ENCODE assay signal across 21 cellular contexts in the genomic region with DNA sequence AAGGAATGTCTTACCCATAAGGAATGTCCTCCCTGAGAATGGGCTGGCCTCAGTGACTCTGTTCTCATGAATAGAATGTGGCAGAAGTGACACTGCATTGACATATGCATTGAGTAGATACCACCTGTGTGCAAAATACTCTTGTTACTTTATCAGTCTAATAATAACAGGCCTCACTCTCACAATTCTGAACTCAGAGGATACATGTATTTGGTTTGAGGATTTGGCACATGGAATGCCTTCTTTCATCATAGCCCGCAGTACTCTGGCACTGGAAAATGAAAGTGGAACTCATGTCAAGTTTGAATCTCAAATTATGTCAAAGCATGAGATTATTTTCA. TPM values are rescaled to one million over a fixed set of nuclear protein-coding genes. Genes with fewer than 3 reads are reported as not detected.
DNase-seq lines count a peak whose midpoint lies in the region; ATAC-seq, FAIRE-seq and TF ChIP-seq lines count a peak whose summit lies in the region.
"Had no signal": no experiment of that assay in that cellular context is flagged by ENCODE, and none has a peak within 500 bp of the region (broad histone marks: within the 10 kb centered on the region; RNA-seq: fewer than 3 reads in every experiment).

No MANE protein-coding gene starts in this region.

- H3K9me1 ChIP-seq in IMR-90 (ENCODE audit: insufficient read depth, low read length): no peaks in the 10 kb centered on the region

- BruUV-seq in IMR-90 (replicated peaks; lab: Mats Ljungman, UMichigan): no TSS peak

- H3K79me1 ChIP-seq in IMR-90 (ENCODE audit: low read depth in 1 of 2, low read length in 2 of 2): no peaks in the 10 kb centered on the region

- no peak for TF ChIP-seq EP300 in gastroesophageal sphincter (IDR thresholded peaks at IDR 0.05)

- in situ Hi-C loops in IMR-90 (cut with MboI; ENCODE audit: low sequenced_read_pairs): no loop called here

- peak overlapping the region; percentile 97 for H3K14ac ChIP-seq in IMR-90 (replicated peaks; ENCODE audit: low read depth, low read length)

- H4K5ac ChIP-seq in IMR-90 (ENCODE audit: low read depth, low read length): peak overlapping the region; percentile 55; the same call in 1 of the 2 replicates

- H2BK15ac ChIP-seq in IMR-90 (ENCODE audit: low read depth, low read length): no peak overlapping the region

- ATAC-seq in IMR-90 (ENCODE audit: low read depth) (peak; percentile 72), gastroesophageal sphincter (no peak), GM21528 (IDR thresholded peaks at IDR 0.05; ENCODE audit: low FRiP score, unreplicated experiment) (no peak), psoas muscle (no peak)
- ATAC-seq: activated CD8-positive, alpha-beta memory T cell treated with anti-CD3 and anti-CD28 coated beads, Interleukin-2, amount 10 ng/mL, durations not matched to agents 7 days and 5 days; esophagus mucosa had no signal

- H4K8ac ChIP-seq in IMR-90 (ENCODE audit: low read depth in 2 of 2, low read length in 2 of 2): peak overlapping the region; percentile 79 to 94

- FAIRE-seq in bronchial epithelial cell (lab: Jason Lieb, UNC): no peak

- H3K27me3 ChIP-seq in IMR-90 (ENCODE audit: control insufficient read depth, insufficient read depth, low read length) (no peaks in the 10 kb centered on the region), bronchial epithelial cell (ENCODE audit: control insufficient read depth, insufficient read depth, low read length) (no peaks in the 10 kb centered on the region), gastroesophageal sphincter (no peaks in the 10 kb centered on the region), psoas muscle (ENCODE audit: insufficient read depth in 3 of 3, low read length in 2 of 3) (no peaks in the 10 kb centered on the region)

- intact Hi-C loops in IMR-90 (cut with micrococcal nuclease) (loop anchor here (5.0 kb wide), 1 partner anchor 51 kb away; the partner anchor contains the start of gene PLCB4), psoas muscle (cut with DNase I) (loop anchor here in 1 of 2 donors (10.0 kb wide), 1 partner anchor 49 kb away; the partner anchor contains the start of gene PLCB4)

- peak overlapping the region; percentile 98 for H2BK5ac ChIP-seq in IMR-90 (ENCODE audit: low read depth, low read length, poor library complexity, severe bottlenecking)

- H3K56ac ChIP-seq in IMR-90 (ENCODE audit: extremely low read depth, insufficient read depth, low read length): peak overlapping the region; percentile 91; the same call in 1 of the 2 replicates

- dilution Hi-C loops in IMR-90 (cut with HindIII; ENCODE audit: low sequenced_read_pairs, unreplicated experiment): no loop called here

- H4K91ac ChIP-seq in IMR-90 (ENCODE audit: insufficient read depth, low read depth, low read length): peak overlapping the region; percentile 96

- H3K36me3 ChIP-seq in IMR-90 (ENCODE audit: control insufficient read depth, insufficient read depth, low read length) (no peaks in the 10 kb centered on the region), bronchial epithelial cell (ENCODE audit: control insufficient read depth, insufficient read depth, low read length) (no peaks in the 10 kb centered on the region), gastroesophageal sphincter (no peaks in the 10 kb centered on the region), psoas muscle (ENCODE audit: insufficient read depth in 1 of 2, low read depth in 1 of 2) (no peaks in the 10 kb centered on the region)
- H3K36me3 ChIP-seq: HAP-1 had no signal

- no peak for TF ChIP-seq CTCF in AG10803 (conservative IDR thresholded peaks at IDR 0.05; ENCODE audit: low read length)
- TF ChIP-seq CTCF in IMR-90 (conservative IDR thresholded peaks at IDR 0.05; ENCODE audit: low read depth, low read length): no peak
- no peak for TF ChIP-seq CTCF in bronchial epithelial cell (IDR thresholded peaks at IDR 0.05; ENCODE audit: insufficient read depth, low read length, severe bottlenecking)
- no peak for TF ChIP-seq CTCF in gastroesophageal sphincter (IDR thresholded peaks at IDR 0.05)
- TF ChIP-seq CTCF in GM10248 (IDR thresholded peaks at IDR 0.05; ENCODE audit: control extremely low read depth, extremely low read depth, low read depth, missing control alignments): no peak
- no peak for TF ChIP-seq CTCF in psoas muscle (IDR thresholded peaks at IDR 0.05)

- H2AFZ ChIP-seq in IMR-90 (replicated peaks; ENCODE audit: low read length, poor library complexity): no peak overlapping the region

- H4K20me1 ChIP-seq in IMR-90 (ENCODE audit: insufficient read depth, low read length): no peaks in the 10 kb centered on the region

- peak overlapping the region; percentile 99 for H2BK20ac ChIP-seq in IMR-90 (ENCODE audit: low read depth, low read length)

- peak overlapping the region; percentile 78; the same call in 1 of the 2 replicates for H3K18ac ChIP-seq in IMR-90 (ENCODE audit: low read depth, low read length)

- no peak overlapping the region for H2AK9ac ChIP-seq in IMR-90 (replicated peaks; ENCODE audit: low read depth, low read length, poor library complexity)

- peak overlapping the region; percentile 91 for H3K4ac ChIP-seq in IMR-90 (ENCODE audit: low read depth, low read length)

- TF ChIP-seq POLR2A in IMR-90 (IDR thresholded peaks at IDR 0.05; ENCODE audit: low read depth, low read length): no peak
- no peak for TF ChIP-seq POLR2A in gastroesophageal sphincter (IDR thresholded peaks at IDR 0.05)

- POLR2A ChIA-PET in IMR-90 (lab: Charles Lee; ENCODE audit: unreplicated experiment) (no interaction called here), GM10248 (lab: Yijun Ruan, JAX) (no interaction called here)

- H2BK120ac ChIP-seq in IMR-90 (ENCODE audit: low read depth, low read length): peak overlapping the region; percentile 97

- CTCF ChIA-PET in IMR-90 (lab: Yijun Ruan, JAX) (no interaction called here), GM10248 (lab: Yijun Ruan, JAX) (no interaction called here)

- H3K4me2 ChIP-seq in IMR-90 (ENCODE audit: low read depth, low read length): no peak overlapping the region; the same call in 1 of the 2 replicates

- H3K4me1 ChIP-seq in IMR-90 (ENCODE audit: control insufficient read depth, insufficient read depth, low read length) (peaks cover 5% of the 10 kb centered on the region; the same call in 1 of the 2 replicates), gastroesophageal sphincter (no peaks in the 10 kb centered on the region), psoas muscle (no peaks in the 10 kb centered on the region)
- H3K4me1 ChIP-seq: HAP-1 had no signal

- DNase-seq in AG10803 (ENCODE audit: low read depth) (peak; percentile 93), IMR-90 (peak; percentile 58), bronchial epithelial cell (ENCODE audit: low read depth) (peak; percentile 27), kidney tubule cell (ENCODE audit: low spot score) (peak; percentile 98), GM10248 (ENCODE audit: extremely low spot score) (no peak), psoas muscle (no peak)
- DNase-seq: activated CD8-positive, alpha-beta memory T cell treated with anti-CD3 and anti-CD28 coated beads, Interleukin-2, amount 10 ng/mL, durations not matched to agents 7 days and 5 days; activated naive CD4-positive, alpha-beta T cell treated with anti-CD3 and anti-CD28 coated beads, Interleukin-2, amount 10 ng/mL, durations not matched to agents 7 days and 5 days; C1 segment of cervical spinal cord; GDM1; immature natural killer cell; NCI-H1105 treated with DMSO at 0.1 percent for 48 hours; NCI-H69; retina; SHP77 treated with DMSO at 0.1 percent for 48 hours; stimulated activated CD4-positive, alpha-beta T cell treated with anti-CD3 and anti-CD28 coated beads, Interleukin-4, amount 100 ng/mL, for 4 hours; stimulated activated naive CD4-positive, alpha-beta T cell had no signal

- peak overlapping the region; percentile 88; the same call in 1 of the 2 replicates for H3K23ac ChIP-seq in IMR-90 (ENCODE audit: low read depth, low read length)

- no peak overlapping the region for H3K9ac ChIP-seq in IMR-90 (ENCODE audit: low read depth, low read length)

- H3K4me3 ChIP-seq in AG10803 (ENCODE audit: low read length) (no peak overlapping the region), IMR-90 (ENCODE audit: insufficient read depth, low read depth, low read length) (no peak overlapping the region), bronchial epithelial cell (ENCODE audit: low read depth, low read length) (no peak overlapping the region), gastroesophageal sphincter (no peak overlapping the region), psoas muscle (no peak overlapping the region)
- H3K4me3 ChIP-seq: HAP-1 had no signal

- H3K9me3 ChIP-seq in IMR-90 (ENCODE audit: control insufficient read depth, insufficient read depth, low read length): no peaks in the 10 kb centered on the region
- no peaks in the 10 kb centered on the region for H3K9me3 ChIP-seq in gastroesophageal sphincter
- H3K9me3 ChIP-seq in psoas muscle: no peaks in the 10 kb centered on the region
- H3K9me3 ChIP-seq: HAP-1 had no signal

- peak overlapping the region; percentile 71 for H2AK5ac ChIP-seq in IMR-90 (ENCODE audit: low read depth, low read length)

- 80% methylated on average over 1 of the region's 1 CpG; no CpG with 5 or more reads in 1 of the 2 experiments for WGBS in IMR-90 (ENCODE audit: extremely low coverage in 2 of 2, insufficient read length in 1 of 2), 2 experiments
- 40 to 45% methylated on average over 1 of the region's 1 CpG for WGBS in gastroesophageal sphincter (ENCODE audit: low coverage in 1 of 2), 2 donors
- 18 to 58% (median 32%) methylated on average over 1 of the region's 1 CpG for WGBS in psoas muscle, 3 donors

- H3K27ac ChIP-seq in IMR-90 (ENCODE audit: insufficient read depth, low read length): peak overlapping the region; percentile 57
- no peak overlapping the region for H3K27ac ChIP-seq in gastroesophageal sphincter
- H3K27ac ChIP-seq in psoas muscle: no peak overlapping the region

- no peak for TF ChIP-seq RAD21 in IMR-90 (IDR thresholded peaks at IDR 0.05; ENCODE audit: low read length)

TF ChIP-seq in IMR-90, 13 proteins besides CTCF, POLR2A, EP300 and RAD21 (continues in another document):
- TF ChIP-seq, protein P1, sequence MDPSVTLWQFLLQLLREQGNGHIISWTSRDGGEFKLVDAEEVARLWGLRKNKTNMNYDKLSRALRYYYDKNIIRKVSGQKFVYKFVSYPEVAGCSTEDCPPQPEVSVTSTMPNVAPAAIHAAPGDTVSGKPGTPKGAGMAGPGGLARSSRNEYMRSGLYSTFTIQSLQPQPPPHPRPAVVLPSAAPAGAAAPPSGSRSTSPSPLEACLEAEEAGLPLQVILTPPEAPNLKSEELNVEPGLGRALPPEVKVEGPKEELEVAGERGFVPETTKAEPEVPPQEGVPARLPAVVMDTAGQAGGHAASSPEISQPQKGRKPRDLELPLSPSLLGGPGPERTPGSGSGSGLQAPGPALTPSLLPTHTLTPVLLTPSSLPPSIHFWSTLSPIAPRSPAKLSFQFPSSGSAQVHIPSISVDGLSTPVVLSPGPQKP (IDR thresholded peaks at IDR 0.05; ENCODE audit: borderline replicate concordance, low read depth, low read length): no peak

RNA-seq across cellular contexts. Expression of gene PLCB4, which starts 52.9 kb away (rescaled TPM):
- total RNA-seq in IMR-90 (2012; rRNA removed): 24.0 and 28.3 TPM in 2 replicates
- polyA plus RNA-seq in IMR-90 (2012; rRNA removed): 9.1 and 12.5 TPM in 2 replicates
- polyA plus RNA-seq in IMR-90 (2012; cell fraction: cytosol; rRNA removed): 1.9 and 2.7 TPM in 2 replicates
- polyA plus RNA-seq in IMR-90 (2012; cell fraction: nucleus; rRNA removed; ENCODE audit: low replicate concordance): 3.8 and 32.9 TPM in 2 replicates
- total RNA-seq in bronchial epithelial cell: 1.6 and 2.0 TPM in 2 replicates
- total RNA-seq in gastroesophageal sphincter: 100 to 1,000 TPM in 1 of 4 donors, 10 to 100 TPM in 3; 21.9 to 109 (median 59.1) TPM
- total RNA-seq in psoas muscle: 1 to 10 TPM; 2.1 to 6.7 (median 2.2) TPM
- polyA plus RNA-seq in psoas muscle: 1 to 10 TPM in 2 of 3 donors, under 1 TPM in 1; 0.90 to 1.6 (median 1.4) TPM
- total RNA-seq: activated CD8-positive, alpha-beta memory T cell treated with anti-CD3 and anti-CD28 coated beads, Interleukin-2, amount 10 ng/mL, durations not matched to agents 7 days and 5 days had no signal
- polyA plus RNA-seq: immature natural killer cell had no signal

Comparison
In these comparisons a context has a peak if more than half of its experiments do, and no peak if none do; other contexts are left out.
1. DNase-seq: peak in AG10803 (single experiment), IMR-90 (single experiment), bronchial epithelial cell (single experiment) and kidney tubule cell (single experiment); none in GM10248 (single experiment) and psoas muscle (0 of 2).